In genomic region chr12:122399254-122399591, GRCh38 we compare ENCODE assay signal across 8 cellular contexts. TPM values are rescaled to one million over a fixed set of nuclear protein-coding genes. Genes with fewer than 3 reads are reported as not detected.
DNase-seq lines count a peak whose midpoint lies in the region; ATAC-seq and TF ChIP-seq lines count a peak whose summit lies in the region.

No MANE protein-coding gene starts in this region.

- no peak for DNase-seq in CD4-positive, CD25-positive, alpha-beta regulatory T cell
- peak in 1 of 2 experiments; percentile 34 for DNase-seq in PC-9
- no peak for DNase-seq in epithelial cell of proximal tubule (ENCODE audit: low read depth)
- DNase-seq in osteoblast (ENCODE audit: insufficient read length, low spot score, missing footprints): peak; percentile 37
- no peak for DNase-seq in stimulated activated CD4-positive, alpha-beta T cell treated with anti-CD3 and anti-CD28 coated beads, Interleukin-1b, Interleukin-23, amount 100 ng/mL, for 48 hours
- DNase-seq in NOMO-1 treated with dmso at 0.1 percent for 144 hours (lab: John Stamatoyannopoulos, UW; ENCODE audit: unreplicated experiment): no peak

- H3K79me2 ChIP-seq in PC-9 (ENCODE audit: low read depth) (peaks cover 79% of the 10 kb centered on the region), osteoblast (ENCODE audit: insufficient read depth, low read length) (peaks cover 80% of the 10 kb centered on the region)

- peaks cover 30 to 58% (median 45%) of the 10 kb centered on the region in 4 donors for H3K4me1 Mint-ChIP-seq in CD4-positive, CD25-positive, alpha-beta regulatory T cell

- BruUV-seq in PC-9 (replicated peaks; lab: Mats Ljungman, UMichigan): no TSS peak

- H3K36me3 ChIP-seq in CD4-positive, CD25-positive, alpha-beta regulatory T cell (ENCODE audit: control insufficient read depth, insufficient read depth, low read length): peaks cover 3% of the 10 kb centered on the region
- H3K36me3 ChIP-seq in PC-9 (ENCODE audit: low read depth) (no peaks in the 10 kb centered on the region), osteoblast (ENCODE audit: insufficient read depth, low read length) (peaks cover 3% of the 10 kb centered on the region)

- peaks cover 21% of the 10 kb centered on the region for H3K4me1 ChIP-seq in CD4-positive, CD25-positive, alpha-beta regulatory T cell (ENCODE audit: control insufficient read depth, insufficient read depth, low read length, poor library complexity, severe bottlenecking)
- H3K4me1 ChIP-seq in PC-9 (replicated peaks; ENCODE audit: insufficient read depth): peaks cover 26% of the 10 kb centered on the region
- peaks cover 27% of the 10 kb centered on the region for H3K4me1 ChIP-seq in osteoblast (ENCODE audit: insufficient read depth, low read length)

- H3K9me3 ChIP-seq in CD4-positive, CD25-positive, alpha-beta regulatory T cell (ENCODE audit: control insufficient read depth in 2 of 2, low read length in 2 of 2): no peaks in the 10 kb centered on the region
- H3K9me3 ChIP-seq in PC-9 (ENCODE audit: insufficient read depth, low read depth) (no peaks in the 10 kb centered on the region), osteoblast (ENCODE audit: low read depth, low read length) (no peaks in the 10 kb centered on the region)

- TF ChIP-seq CTCF in PC-9 (conservative IDR thresholded peaks at IDR 0.05): no peak
- no peak for TF ChIP-seq CTCF in epithelial cell of proximal tubule (conservative IDR thresholded peaks at IDR 0.05; ENCODE audit: low read depth, low read length)
- TF ChIP-seq CTCF in osteoblast (IDR thresholded peaks at IDR 0.05; ENCODE audit: extremely low read depth, low read depth, low read length): no peak

- H3K27me3 Mint-ChIP-seq in CD4-positive, CD25-positive, alpha-beta regulatory T cell: no peaks in the 10 kb centered on the region

- CTCF ChIA-PET in PC-9 (lab: Charles Lee): interaction anchor here (1.1 to 2.1 kb wide), 4 partner anchors 22 to 72 kb away, joined by 3 to 35 read pairs (median 4); no protein-coding TSS in a partner anchor

- no peaks in the 10 kb centered on the region for H3K9me2 ChIP-seq in PC-9 (ENCODE audit: insufficient read depth)

- H3F3A ChIP-seq in PC-9 (ENCODE audit: insufficient read depth, low read depth): peaks cover 42% of the 10 kb centered on the region

- peak overlapping the region; percentile 94 for H3K4me2 ChIP-seq in PC-9
- H3K4me2 ChIP-seq in osteoblast (ENCODE audit: insufficient read depth, low read length): peak overlapping the region; percentile 77

- peak overlapping the region; percentile 11 to 83 (median 46) for H3K4me3 Mint-ChIP-seq in CD4-positive, CD25-positive, alpha-beta regulatory T cell

- H3K36me3 Mint-ChIP-seq in CD4-positive, CD25-positive, alpha-beta regulatory T cell: peaks cover 16% of the 10 kb centered on the region

- intact Hi-C loops in PC-9 (cut with micrococcal nuclease; ENCODE audit: unreplicated experiment): loop anchor here (1.0 kb wide), 1 partner anchor 72 kb away; no protein-coding TSS in a partner anchor

- ATAC-seq in CD4-positive, CD25-positive, alpha-beta regulatory T cell (ENCODE audit: low read depth in 2 of 2): peak in 1 of 2 donors; percentile 7
- ATAC-seq in GM18858 (IDR thresholded peaks at IDR 0.05; ENCODE audit: unreplicated experiment) (no peak), GM19397 (IDR thresholded peaks at IDR 0.05; ENCODE audit: unreplicated experiment) (no peak)

- peak overlapping the region; percentile 94 to 97 (median 94) for H3K27ac Mint-ChIP-seq in CD4-positive, CD25-positive, alpha-beta regulatory T cell

- H3K27me3 ChIP-seq in CD4-positive, CD25-positive, alpha-beta regulatory T cell (ENCODE audit: control insufficient read depth, insufficient read depth, low read length): no peaks in the 10 kb centered on the region
- H3K27me3 ChIP-seq in PC-9 (ENCODE audit: insufficient read depth, low read depth) (no peaks in the 10 kb centered on the region), osteoblast (ENCODE audit: insufficient read depth, low read length) (no peaks in the 10 kb centered on the region)

- H4K20me1 ChIP-seq in PC-9 (ENCODE audit: insufficient read depth): no peaks in the 10 kb centered on the region
- H4K20me1 ChIP-seq in osteoblast (ENCODE audit: insufficient read depth, low read length): peaks cover 3% of the 10 kb centered on the region

- peak overlapping the region; percentile 69 for H3K4me3 ChIP-seq in CD4-positive, CD25-positive, alpha-beta regulatory T cell (ENCODE audit: low read depth, low read length)
- H3K4me3 ChIP-seq in PC-9: peak overlapping the region; percentile 46; the same call in 1 of the 2 replicates
- peak overlapping the region; percentile 2 for H3K4me3 ChIP-seq in epithelial cell of proximal tubule (ENCODE audit: low read depth, low read length)
- no peak overlapping the region for H3K4me3 ChIP-seq in osteoblast (ENCODE audit: insufficient read depth, low read length)

- POLR2A ChIA-PET in PC-9 (lab: Charles Lee; ENCODE audit: unreplicated experiment): interaction anchor here (0.6 to 1.7 kb wide), 6 partner anchors 14 to 81 kb away, joined by 3 to 19 read pairs (median 8); no protein-coding TSS in a partner anchor

- H3K27ac ChIP-seq in CD4-positive, CD25-positive, alpha-beta regulatory T cell (ENCODE audit: insufficient read depth, low read length, poor library complexity, severe bottlenecking): peak overlapping the region; percentile 73
- H3K27ac ChIP-seq in PC-9: peak overlapping the region; percentile 100
- H3K27ac ChIP-seq in osteoblast (ENCODE audit: low read depth, low read length): peak overlapping the region; percentile 99

- H2AFZ ChIP-seq in PC-9 (no peak overlapping the region), osteoblast (ENCODE audit: low read length) (peak overlapping the region; percentile 3)

- no peaks in the 10 kb centered on the region for H3K9me3 Mint-ChIP-seq in CD4-positive, CD25-positive, alpha-beta regulatory T cell

RNA-seq across cellular contexts. Expression of gene CLIP1, which starts 23.2 kb away (rescaled TPM):
- 99.8 TPM for total RNA-seq in CD4-positive, CD25-positive, alpha-beta regulatory T cell
- 10 to 100 TPM; 17.1 to 19.2 (median 18.3) TPM for polyA plus RNA-seq in CD4-positive, CD25-positive, alpha-beta regulatory T cell
- 80.8 and 86.9 TPM in 2 replicates for total RNA-seq in PC-9 (2021)
- total RNA-seq in epithelial cell of proximal tubule: 38.3 and 49.6 TPM in 2 replicates
- total RNA-seq in osteoblast: 90.8 and 103 TPM in 2 replicates
